ENCODE assay signal across 8 cellular contexts in genomic region chr1:156571959-156572662, GRCh38. TPM values are rescaled to one million over a fixed set of nuclear protein-coding genes. Genes with fewer than 3 reads are reported as not detected.
DNase-seq lines count a peak whose midpoint lies in the region; ATAC-seq, FAIRE-seq and TF ChIP-seq lines count a peak whose summit lies in the region.

Gene IQGAP3 (minus strand): TSS chr1:156572565. CDS start chr1:156572529, 36 bp downstream.

- H3K36me3 ChIP-seq in DND-41 (ENCODE audit: insufficient read depth, low read length) (peaks cover 9% of the 10 kb centered on the region), right atrium auricular region (no peaks in the 10 kb centered on the region), prostate gland (no peaks in the 10 kb centered on the region)

- H3K9ac ChIP-seq in DND-41 (ENCODE audit: low read depth, low read length), result peak within 1 kb of the TSS; percentile 66

- TF ChIP-seq POLR2A in prostate gland (IDR thresholded peaks at IDR 0.05), result no peak

- H3K36me3 Mint-ChIP-seq in T-helper 17 cell (ENCODE audit: low read depth), result peaks cover 11% of the 10 kb centered on the region

- H3K27me3 ChIP-seq in DND-41 (ENCODE audit: insufficient read depth, low read length, poor library complexity), result no peaks in the 10 kb centered on the region
- no peaks in the 10 kb centered on the region for H3K27me3 ChIP-seq in right atrium auricular region
- H3K27me3 ChIP-seq in prostate gland (replicated peaks; ENCODE audit: insufficient read depth), result no peaks in the 10 kb centered on the region

- H2AFZ ChIP-seq in DND-41 (ENCODE audit: low read depth, low read length), result peak within 1 kb of the TSS; percentile 81

- H3K27me3 Mint-ChIP-seq in T-helper 17 cell, result peaks cover 43% of the 10 kb centered on the region

- H3K27ac ChIP-seq in DND-41 (ENCODE audit: low read length) (peak within 1 kb of the TSS; percentile 49), right atrium auricular region (no peak within 1 kb of the TSS), prostate gland (no peak within 1 kb of the TSS)

- DNase-seq in DND-41 (peak; percentile 79), NCI-H1694 treated with DMSO at 0.1 percent for 48 hours (lab: John Stamatoyannopoulos, UW) (peak; percentile 82), T-helper 17 cell (peak; percentile 58 to 63 (median 63)), amygdala (lab: John Stamatoyannopoulos, UW) (peak in 52 of 56 donors; percentile 12 to 81 (median 54)), right atrium auricular region (ENCODE audit: low spot score) (peak; percentile 73), prostate gland (ENCODE audit: low spot score) (peak; percentile 78), urothelium cell line (ENCODE audit: low spot score) (peak; percentile 97)

- intact Hi-C loops in prostate gland (cut with DNase I), result loop anchor here (5.0 kb wide), 1 partner anchor 60 kb away; no protein-coding TSS in a partner anchor

- WGBS in prostate gland, result 2% methylated on average over 38 of the region's 38 CpGs

- H3K4me2 ChIP-seq in DND-41 (ENCODE audit: insufficient read depth, low read length), result peak within 1 kb of the TSS; percentile 91

- peaks cover 15% of the 10 kb centered on the region for H3K4me1 Mint-ChIP-seq in T-helper 17 cell

- H3K4me1 ChIP-seq in DND-41 (ENCODE audit: insufficient read depth, low read length) (peaks cover 22% of the 10 kb centered on the region), right atrium auricular region (peaks cover 0 to 19% of the 10 kb centered on the region in 2 donors), prostate gland (replicated peaks) (no peaks in the 10 kb centered on the region)

- H3K4me3 Mint-ChIP-seq in T-helper 17 cell, result peak within 1 kb of the TSS; percentile 93

- peaks cover 18% of the 10 kb centered on the region for H3K79me2 ChIP-seq in DND-41 (ENCODE audit: insufficient read depth, low read length)

- H3K4me3 ChIP-seq in DND-41 (ENCODE audit: low read depth in 1 of 2, low read length in 2 of 2), result peak within 1 kb of the TSS; percentile 58 to 87; a peak in 3 of 4 replicates
- peak within 1 kb of the TSS; percentile 10 to 45 for H3K4me3 ChIP-seq in right atrium auricular region
- peak within 1 kb of the TSS; percentile 4 to 25 for H3K4me3 ChIP-seq in prostate gland

- ATAC-seq in DND-41 (ENCODE audit: insufficient read depth, low read depth), result peak; percentile 97
- peak; percentile 62 for ATAC-seq in HG02571 (IDR thresholded peaks at IDR 0.05; ENCODE audit: unreplicated experiment)
- ATAC-seq in T-helper 17 cell, result peak; percentile 97

- peak within 1 kb of the TSS; percentile 88 for H3K27ac Mint-ChIP-seq in T-helper 17 cell

- H4K20me1 ChIP-seq in DND-41 (ENCODE audit: insufficient read depth, low read length), result no peaks in the 10 kb centered on the region

- no peaks in the 10 kb centered on the region for H3K9me3 ChIP-seq in DND-41 (ENCODE audit: insufficient read depth, low read length, severe bottlenecking)
- H3K9me3 ChIP-seq in T-helper 17 cell (ENCODE audit: control insufficient read depth, low read length, poor library complexity, severe bottlenecking), result no peaks in the 10 kb centered on the region
- H3K9me3 ChIP-seq in right atrium auricular region, result no peaks in the 10 kb centered on the region
- no peaks in the 10 kb centered on the region for H3K9me3 ChIP-seq in prostate gland

- TF ChIP-seq CTCF in DND-41 (IDR thresholded peaks at IDR 0.05; ENCODE audit: borderline replicate concordance, extremely low read depth, low read length, poor library complexity, severe bottlenecking), result no peak
- no peak for TF ChIP-seq CTCF in right atrium auricular region (IDR thresholded peaks at IDR 0.05)
- TF ChIP-seq CTCF in prostate gland (IDR thresholded peaks at IDR 0.05), result peak in 2 of 4 experiments; percentile 10 to 16

- no peak for FAIRE-seq in urothelium cell line (lab: Jason Lieb, UNC)

RNA-seq across cellular contexts. Expression of gene IQGAP3, which starts in this region (rescaled TPM):
- total RNA-seq in T-helper 17 cell (not detected), right atrium auricular region (1 to 10 TPM in 1 of 2 donors, not detected in 1; 1.0 TPM), prostate gland (1 to 10 TPM; 1.5 to 3.0 TPM)

Comparison
In these comparisons a context has a peak if more than half of its experiments do, and no peak if none do; other contexts are left out.
1. Peak in DNase-seq and ATAC-seq in T-helper 17 cell; RNA of the gene not detected or under 1 TPM.
2. H3K4me3 ChIP-seq: peak in every context shown above with its lines; median percentile 72 in DND-41; 28 in right atrium auricular region; 14 in prostate gland.